In the genomic region with DNA sequence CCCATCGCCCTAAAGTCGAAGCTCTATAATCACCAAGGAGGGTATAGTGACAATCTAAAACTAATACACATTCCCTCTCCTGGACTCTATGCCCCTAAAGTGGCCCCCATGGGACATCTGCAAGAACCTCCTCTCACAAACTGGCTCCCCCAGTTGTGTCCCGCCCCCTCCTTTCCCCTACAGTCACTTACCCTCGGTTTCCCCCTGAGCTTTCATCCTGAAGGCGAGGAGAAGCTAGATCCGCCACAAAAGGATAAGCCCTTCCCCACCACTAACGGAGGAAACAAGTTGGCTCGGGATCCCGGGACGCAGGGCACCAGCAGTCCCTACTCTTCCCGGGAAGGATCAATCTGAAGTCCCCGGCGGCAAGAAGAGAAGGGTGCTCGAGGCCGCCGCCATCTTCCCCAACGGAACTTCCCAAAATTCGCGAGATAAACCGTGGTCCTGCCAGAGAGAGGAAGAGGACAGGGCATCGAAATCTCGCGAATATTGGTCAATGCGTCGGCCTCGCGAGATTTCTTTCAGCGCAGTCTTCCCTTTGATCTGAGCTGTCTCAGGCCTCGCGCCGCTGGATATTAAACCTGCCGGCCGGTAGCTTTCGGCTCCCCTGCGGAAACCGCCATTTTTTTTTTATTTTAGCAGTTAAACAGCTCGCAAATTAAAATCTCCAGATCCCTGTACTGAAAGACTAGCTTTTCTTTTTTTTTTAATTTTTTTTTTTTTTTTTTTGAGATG, we compare ENCODE assay signal across 8 cellular contexts.
A peak's percentile ranks its signal among the peaks of the same experiment; 100 is the strongest.
DNase-seq lines count a peak whose midpoint lies in the region; ATAC-seq lines count a peak whose summit lies in the region.

A gene with protein sequence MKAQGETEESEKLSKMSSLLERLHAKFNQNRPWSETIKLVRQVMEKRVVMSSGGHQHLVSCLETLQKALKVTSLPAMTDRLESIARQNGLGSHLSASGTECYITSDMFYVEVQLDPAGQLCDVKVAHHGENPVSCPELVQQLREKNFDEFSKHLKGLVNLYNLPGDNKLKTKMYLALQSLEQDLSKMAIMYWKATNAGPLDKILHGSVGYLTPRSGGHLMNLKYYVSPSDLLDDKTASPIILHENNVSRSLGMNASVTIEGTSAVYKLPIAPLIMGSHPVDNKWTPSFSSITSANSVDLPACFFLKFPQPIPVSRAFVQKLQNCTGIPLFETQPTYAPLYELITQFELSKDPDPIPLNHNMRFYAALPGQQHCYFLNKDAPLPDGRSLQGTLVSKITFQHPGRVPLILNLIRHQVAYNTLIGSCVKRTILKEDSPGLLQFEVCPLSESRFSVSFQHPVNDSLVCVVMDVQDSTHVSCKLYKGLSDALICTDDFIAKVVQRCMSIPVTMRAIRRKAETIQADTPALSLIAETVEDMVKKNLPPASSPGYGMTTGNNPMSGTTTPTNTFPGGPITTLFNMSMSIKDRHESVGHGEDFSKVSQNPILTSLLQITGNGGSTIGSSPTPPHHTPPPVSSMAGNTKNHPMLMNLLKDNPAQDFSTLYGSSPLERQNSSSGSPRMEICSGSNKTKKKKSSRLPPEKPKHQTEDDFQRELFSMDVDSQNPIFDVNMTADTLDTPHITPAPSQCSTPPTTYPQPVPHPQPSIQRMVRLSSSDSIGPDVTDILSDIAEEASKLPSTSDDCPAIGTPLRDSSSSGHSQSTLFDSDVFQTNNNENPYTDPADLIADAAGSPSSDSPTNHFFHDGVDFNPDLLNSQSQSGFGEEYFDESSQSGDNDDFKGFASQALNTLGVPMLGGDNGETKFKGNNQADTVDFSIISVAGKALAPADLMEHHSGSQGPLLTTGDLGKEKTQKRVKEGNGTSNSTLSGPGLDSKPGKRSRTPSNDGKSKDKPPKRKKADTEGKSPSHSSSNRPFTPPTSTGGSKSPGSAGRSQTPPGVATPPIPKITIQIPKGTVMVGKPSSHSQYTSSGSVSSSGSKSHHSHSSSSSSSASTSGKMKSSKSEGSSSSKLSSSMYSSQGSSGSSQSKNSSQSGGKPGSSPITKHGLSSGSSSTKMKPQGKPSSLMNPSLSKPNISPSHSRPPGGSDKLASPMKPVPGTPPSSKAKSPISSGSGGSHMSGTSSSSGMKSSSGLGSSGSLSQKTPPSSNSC (N-terminal part only) (minus strand): TSS at position 417 of the 735 bp plus-strand sequence. CDS start 201 bp downstream, at position 216.

- peak; percentile 96 for DNase-seq in AG08396 (ENCODE audit: low spot score)
- peak; percentile 98 to 99 for DNase-seq in NCI-H446 (lab: John Stamatoyannopoulos, UW)
- peak; percentile 75 for DNase-seq in activated CD4-positive, CD25-positive, alpha-beta regulatory T cell treated with anti-CD3 and anti-CD28 coated beads, Interleukin-2, amount 50 U/mL, for 16 hours (ENCODE audit: low read depth, low spot score)
- peak; percentile 84 to 89 for DNase-seq in central memory CD8-positive, alpha-beta T cell (ENCODE audit: low spot score in 2 of 2)
- DNase-seq in iris pigment epithelial cell (ENCODE audit: low read depth), result peak; percentile 97
- peak; percentile 81 for DNase-seq in stimulated activated CD4-positive, alpha-beta T cell treated with anti-CD3 and anti-CD28 coated beads, Interleukin-12 subunit alpha, Interleukin-12 subunit beta, amount 100 ng/mL, for 4 hours

- ATAC-seq in GM19023 (IDR thresholded peaks at IDR 0.05; ENCODE audit: unreplicated experiment) (peak; percentile 93), HG03342 (IDR thresholded peaks at IDR 0.05; ENCODE audit: unreplicated experiment) (peak; percentile 86)
- peak; percentile 96 for ATAC-seq in central memory CD8-positive, alpha-beta T cell (replicated peaks; ENCODE audit: extremely low read depth, poor library complexity, severe bottlenecking)

- H3K4me1 Mint-ChIP-seq in central memory CD8-positive, alpha-beta T cell, result peaks cover 19% of the 10 kb centered on the region

- H3K9me3 Mint-ChIP-seq in central memory CD8-positive, alpha-beta T cell, result no peaks in the 10 kb centered on the region

- H3K27ac Mint-ChIP-seq in central memory CD8-positive, alpha-beta T cell (ENCODE audit: low read depth), result peak within 1 kb of the TSS; percentile 94

- peak within 1 kb of the TSS; percentile 94 for H3K4me3 Mint-ChIP-seq in central memory CD8-positive, alpha-beta T cell

- H3K36me3 Mint-ChIP-seq in central memory CD8-positive, alpha-beta T cell (ENCODE audit: insufficient read depth), result peaks cover 39% of the 10 kb centered on the region

- H3K27me3 Mint-ChIP-seq in central memory CD8-positive, alpha-beta T cell, result no peaks in the 10 kb centered on the region

Comparison
In these comparisons a context has a peak if more than half of its experiments do, and no peak if none do; other contexts are left out.
1. Peak in every context shown above with its lines: DNase-seq and ATAC-seq.